17 cellular contexts compared by ENCODE assay signal in genomic region chr9:86041331-86041741, GRCh38. TPM values are rescaled to one million over a fixed set of nuclear protein-coding genes. Genes with fewer than 3 reads are reported as not detected.
DNase-seq lines count a peak whose midpoint lies in the region; ATAC-seq, FAIRE-seq and TF ChIP-seq lines count a peak whose summit lies in the region.
"Had no signal": no experiment of that assay in that cellular context is flagged by ENCODE, and none has a peak within 500 bp of the region (broad histone marks: within the 10 kb centered on the region; RNA-seq: fewer than 3 reads in every experiment).

No MANE protein-coding gene starts in this region.

- TF ChIP-seq EP300 in K562 (IDR thresholded peaks at IDR 0.05; ENCODE audit: low read length), result no peak

- TF ChIP-seq CTCF in GM13976 (IDR thresholded peaks at IDR 0.05; ENCODE audit: borderline replicate concordance, control extremely low read depth, extremely low read depth, insufficient read depth, missing control alignments), result no peak
- no peak for TF ChIP-seq CTCF in K562 (IDR thresholded peaks at IDR 0.05 in 2 of 3, conservative IDR thresholded peaks at IDR 0.05 in 1 of 3; ENCODE audit: insufficient read depth in 2 of 3, low read depth in 1 of 3, low read length in 3 of 3)
- TF ChIP-seq CTCF in progenitor cell of endocrine pancreas (IDR thresholded peaks at IDR 0.05; ENCODE audit: unreplicated experiment), result no peak

- POLR2A ChIA-PET in K562 (lab: Yijun Ruan, JAX), result interaction anchor here (0.6 kb wide), 1 partner anchor 63 kb away, joined by 3 read pairs; no protein-coding TSS in a partner anchor

- no peak for TF ChIP-seq RAD21 in K562 (CRISPR knock-in tag; conservative IDR thresholded peaks at IDR 0.05 in 1 of 2, IDR thresholded peaks at IDR 0.05 in 1 of 2)

- peaks cover 28% of the 10 kb centered on the region for H3K36me3 Mint-ChIP-seq in progenitor cell of endocrine pancreas (ENCODE audit: insufficient read depth)

- 0 out of 2 replicates have a peak, but pooled peaks cover 5% of the 10 kb centered on the region for H4K20me1 ChIP-seq in K562 (replicated peaks; ENCODE audit: control insufficient read depth, insufficient read depth, low read length)

- H3K4me3 Mint-ChIP-seq in progenitor cell of endocrine pancreas (ENCODE audit: low read depth), result no peak overlapping the region

- no peaks in the 10 kb centered on the region; a peak in 1 of 5 replicates for H3K4me1 ChIP-seq in K562 (replicated peaks in 1 of 2; ENCODE audit: control insufficient read depth in 2 of 2, insufficient read depth in 2 of 2, low read length in 2 of 2)
- H3K4me1 ChIP-seq: lower lobe of right lung, suprapubic skin had no signal

- no peaks in the 10 kb centered on the region for H3K79me2 ChIP-seq in K562 (ENCODE audit: control insufficient read depth, insufficient read depth, low read length)

- 0 out of 2 replicates have a peak overlapping the region, but pooled peaks have one; percentile 1 for H3K4me2 ChIP-seq in K562 (ENCODE audit: insufficient read depth, low read length)

- peak; percentile 17 for DNase-seq in GM13976 (ENCODE audit: low spot score)
- no peak for DNase-seq in K562 (ENCODE audit: extremely low read depth in 1 of 4, low spot score in 3 of 4)
- peak; percentile 72 for DNase-seq in kidney glomerular epithelial cell (lab: John Stamatoyannopoulos, UW)
- no peak for DNase-seq in sciatic nerve (ENCODE audit: low spot score)
- DNase-seq in progenitor cell of endocrine pancreas (ENCODE audit: low spot score, unreplicated experiment), result no peak
- DNase-seq in pons (ENCODE audit: low spot score), result no peak
- no peak for DNase-seq in epidermal melanocyte (ENCODE audit: insufficient read length, low spot score)
- DNase-seq: activated gamma-delta T cell treated with Interleukin-2 at 50 U/mL for 16 hours, C1 segment of cervical spinal cord, DMS53, lower lobe of right lung, NCI-H187, NCI-H69, SW 1271 had no signal

- TF ChIP-seq POLR2A in K562 (conservative IDR thresholded peaks at IDR 0.05), result no peak

- H3K27me3 Mint-ChIP-seq in progenitor cell of endocrine pancreas, result no peaks in the 10 kb centered on the region

- in situ Hi-C loops in GM13976 (cut with MboI; ENCODE audit: low sequenced_read_pairs, unreplicated experiment) (no loop called here), K562 (cut with MboI) (no loop called here)

- intact Hi-C loops in K562 (cut with micrococcal nuclease) (no loop called here), sciatic nerve (cut with DNase I) (no loop called here)

- peaks cover 10 to 34% of the 10 kb centered on the region in 2 experiments; a peak in 4 of 5 replicates for H3K27me3 ChIP-seq in K562 (ENCODE audit: control insufficient read depth in 2 of 2, insufficient read depth in 2 of 2, low read length in 2 of 2)
- H3K27me3 ChIP-seq: neutrophil, suprapubic skin had no signal

- H3K36me3 ChIP-seq in K562 (ENCODE audit: control insufficient read depth, insufficient read depth, low read length), result no peaks in the 10 kb centered on the region
- H3K36me3 ChIP-seq: lower lobe of right lung, neutrophil, suprapubic skin had no signal

- no peak overlapping the region for H3K27ac ChIP-seq in K562 (ENCODE audit: extremely low read depth, low read depth, low read length)
- H3K27ac ChIP-seq: lower lobe of right lung, neutrophil, suprapubic skin had no signal

- H3K4me3 ChIP-seq in K562, result no peak overlapping the region
- H3K4me3 ChIP-seq: lower lobe of right lung, suprapubic skin had no signal

- peaks cover 3% of the 10 kb centered on the region for H3K4me1 Mint-ChIP-seq in progenitor cell of endocrine pancreas (ENCODE audit: low read depth)

- no peak overlapping the region for H3K27ac Mint-ChIP-seq in progenitor cell of endocrine pancreas

- 2% methylated on average over 8 of the region's 8 CpGs for WGBS in K562 (ENCODE audit: insufficient coverage, low coverage, missing lambda C conversion rate)

- ATAC-seq in K562, result no peak; the same call in 2 of the 3 replicates
- peak; percentile 86 for ATAC-seq in sciatic nerve
- ATAC-seq in GM19351 (IDR thresholded peaks at IDR 0.05; ENCODE audit: unreplicated experiment), result no peak
- ATAC-seq: lower lobe of right lung had no signal

- no TSS peak for BruUV-seq in K562 (replicated peaks; lab: Mats Ljungman, UMichigan)

- no peak for FAIRE-seq in K562 (lab: Jason Lieb, UNC)

- peaks cover 3% of the 10 kb centered on the region for H3K9me3 Mint-ChIP-seq in progenitor cell of endocrine pancreas (ENCODE audit: low read depth)

- H2AFZ ChIP-seq in K562 (ENCODE audit: low read depth, low read length), result no peak overlapping the region

- CTCF ChIA-PET in K562 (lab: Yijun Ruan, JAX; ENCODE audit: low intra/inter-chr PET ratio), result no interaction called here

- H3K9ac ChIP-seq in K562 (ENCODE audit: insufficient read depth in 1 of 2, low read depth in 2 of 2, low read length in 2 of 2), result no peak overlapping the region

- H3K9me1 ChIP-seq in K562 (ENCODE audit: control insufficient read depth, insufficient read depth, low read length), result no peaks in the 10 kb centered on the region

- H3K9me3 ChIP-seq in K562 (replicated peaks; ENCODE audit: control insufficient read depth, insufficient read depth, low read depth, low read length), result no peaks in the 10 kb centered on the region
- H3K9me3 ChIP-seq: lower lobe of right lung, neutrophil, suprapubic skin had no signal

TF ChIP-seq in K562, 482 proteins besides CTCF, POLR2A, EP300 and RAD21:
- TF ChIP-seq, protein P1, sequence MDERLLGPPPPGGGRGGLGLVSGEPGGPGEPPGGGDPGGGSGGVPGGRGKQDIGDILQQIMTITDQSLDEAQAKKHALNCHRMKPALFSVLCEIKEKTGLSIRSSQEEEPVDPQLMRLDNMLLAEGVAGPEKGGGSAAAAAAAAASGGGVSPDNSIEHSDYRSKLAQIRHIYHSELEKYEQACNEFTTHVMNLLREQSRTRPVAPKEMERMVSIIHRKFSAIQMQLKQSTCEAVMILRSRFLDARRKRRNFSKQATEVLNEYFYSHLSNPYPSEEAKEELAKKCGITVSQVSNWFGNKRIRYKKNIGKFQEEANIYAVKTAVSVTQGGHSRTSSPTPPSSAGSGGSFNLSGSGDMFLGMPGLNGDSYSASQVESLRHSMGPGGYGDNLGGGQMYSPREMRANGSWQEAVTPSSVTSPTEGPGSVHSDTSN (CRISPR knock-in tag; IDR thresholded peaks at IDR 0.05; ENCODE audit: low read depth), result no peak
- TF ChIP-seq, protein P1 (tag; conservative IDR thresholded peaks at IDR 0.05; ENCODE audit: low read depth), result peak; percentile 76
- TF ChIP-seq, protein P2, sequence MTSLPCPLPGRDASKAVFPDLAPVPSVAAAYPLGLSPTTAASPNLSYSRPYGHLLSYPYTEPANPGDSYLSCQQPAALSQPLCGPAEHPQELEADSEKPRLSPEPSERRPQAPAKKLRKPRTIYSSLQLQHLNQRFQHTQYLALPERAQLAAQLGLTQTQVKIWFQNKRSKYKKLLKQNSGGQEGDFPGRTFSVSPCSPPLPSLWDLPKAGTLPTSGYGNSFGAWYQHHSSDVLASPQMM (CRISPR knock-in tag; IDR thresholded peaks at IDR 0.05), result no peak
- TF ChIP-seq MEIS2 (IDR thresholded peaks at IDR 0.05; ENCODE audit: partially characterized antibody) (peak; percentile 59), ZNF239 (CRISPR knock-in tag; IDR thresholded peaks at IDR 0.05) (no peak)

RNA-seq across cellular contexts. Expression of gene GOLM1, which starts 58.0 kb away (rescaled TPM):
- total RNA-seq in K562 (2011; cell fraction: chromatin; rRNA removed; ENCODE audit: low replicate concordance), result 0.60 TPM in 1 of 2 replicates, not detected in the other
- total RNA-seq in K562 (2011; cell fraction: nucleolus; rRNA removed), result not detected in 2 replicates
- 0.46 TPM in 1 of 2 replicates, not detected in the other for total RNA-seq in K562 (2011; cell fraction: nucleoplasm; rRNA removed)
- not detected in 2 replicates for total RNA-seq in K562 (2014; rRNA removed)
- not detected in 2 replicates for total RNA-seq in K562 (2014; rRNA removed; fragmentation: Illumina TruSeq; extraction: Trizol)
- not detected in 2 replicates for total RNA-seq in K562 (2015; rRNA removed; fragmentation: Illumina TruSeq; extraction: Trizol)
- total RNA-seq in K562 (2021), result 0.36 and 0.40 TPM in 2 replicates
- polyA plus RNA-seq in K562 (2011; rRNA removed), result 0.04 and 0.11 TPM in 2 replicates
- polyA plus RNA-seq in K562 (2011; cell fraction: cytosol; rRNA removed), result 0.01 and 0.07 TPM in 2 replicates
- 0.03 and 0.11 TPM in 2 replicates for polyA plus RNA-seq in K562 (2011; cell fraction: nucleus; rRNA removed)
- polyA plus RNA-seq in K562 (2012), result 2.3 and 3.0 TPM in 2 replicates
- polyA plus RNA-seq in K562 (2014; fragmentation: Illumina TruSeq; extraction: Trizol), result 0.06 and 0.09 TPM in 2 replicates
- polyA plus RNA-seq in K562 (2014; fragmentation: Nextera tagmentation; extraction: Ambion mirVana), result under 1 TPM; 0.73 to 0.96 TPM
- polyA plus RNA-seq in K562 (2014; rRNA removed), result not detected in 2 replicates
- polyA minus RNA-seq in K562 (2011; rRNA and poly(A)+ RNA removed), result 0.06 and 0.11 TPM in 2 replicates
- 2.7 TPM in 1 of 2 replicates, not detected in the other for polyA minus RNA-seq in K562 (2011; cell fraction: cytosol; rRNA and poly(A)+ RNA removed)
- 0.11 and 0.13 TPM in 2 replicates for polyA minus RNA-seq in K562 (2011; cell fraction: nucleus; rRNA and poly(A)+ RNA removed)
- total RNA-seq in sciatic nerve, result 20.9 TPM
- 104 and 112 TPM in 2 replicates for total RNA-seq in progenitor cell of endocrine pancreas

Comparison
In these comparisons a context has a peak if more than half of its experiments do, and no peak if none do; other contexts are left out.
1. DNase-seq: peak in GM13976 (single experiment) and kidney glomerular epithelial cell (single experiment); none in K562 (0 of 4), sciatic nerve (single experiment), progenitor cell of endocrine pancreas (single experiment), pons (single experiment) and epidermal melanocyte (single experiment).
2. RNA of gene GOLM1, which starts 58.0 kb away (total RNA-seq): 104 to 112 TPM in progenitor cell of endocrine pancreas and 20.9 TPM in sciatic nerve (single experiment); 0.36 to 0.60 TPM in K562; every median in the first group is over 10 times any median in the second.